ENCODE assay signal across 1 cellular context in the genomic region with DNA sequence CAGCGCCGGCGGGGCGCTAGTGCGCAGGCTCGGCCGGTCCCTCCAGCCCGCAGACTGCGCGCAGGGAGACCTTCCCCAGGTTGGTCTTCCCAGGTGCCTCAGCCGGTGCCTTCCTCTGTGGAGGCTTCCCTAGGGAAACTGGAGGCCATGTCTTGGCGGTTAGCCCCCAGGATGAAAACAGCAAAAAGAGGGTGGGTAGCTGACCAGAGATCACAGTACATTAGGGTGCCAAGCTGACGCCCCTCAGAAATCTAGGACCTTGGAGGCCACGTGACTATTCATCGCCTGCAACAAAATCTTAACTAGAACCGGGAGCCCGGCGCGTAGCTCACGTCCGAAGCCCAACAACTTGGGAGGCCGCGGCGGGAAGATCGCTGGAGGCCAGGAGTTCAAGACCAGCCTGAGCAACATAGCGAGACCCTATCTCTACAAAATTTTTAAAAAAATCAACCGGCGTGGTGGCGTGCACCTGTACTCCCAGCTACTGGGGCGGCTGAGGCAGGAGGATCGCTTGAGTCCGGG.
A peak's percentile ranks its signal among the peaks of the same experiment; 100 is the strongest.
TF ChIP-seq lines count a peak whose summit lies in the region.

No MANE protein-coding gene starts in this region.

TF ChIP-seq in K562, 482 proteins besides CTCF, POLR2A, EP300 and RAD21 (continued from another document):
- TF ChIP-seq SMARCC2 (IDR thresholded peaks at IDR 0.05; ENCODE audit: low read depth) (no peak), TEAD2 (tag; IDR thresholded peaks at IDR 0.05) (no peak), TFAM (CRISPR knock-in tag; conservative IDR thresholded peaks at IDR 0.05) (no peak), TOE1 (IDR thresholded peaks at IDR 0.05; ENCODE audit: borderline replicate concordance) (peak; percentile 73; the same call in 1 of the 2 replicates), TOE1 (CRISPR knock-in tag; IDR thresholded peaks at IDR 0.05; ENCODE audit: borderline replicate concordance, low read depth) (no peak), POLR2AphosphoS2 (IDR thresholded peaks at IDR 0.05; ENCODE audit: low read length) (0 out of 2 replicates have a peak, but pooled peaks have one; percentile 11), MXI1 (IDR thresholded peaks at IDR 0.05; ENCODE audit: low read depth, low read length) (no peak), HDAC1 (IDR thresholded peaks at IDR 0.05) (0 out of 4 replicates have a peak, but pooled peaks of 1 of the 2 experiments have one; percentile 4), CHD4 (IDR thresholded peaks at IDR 0.05; ENCODE audit: insufficient read depth, insufficient replicate concordance, low read depth, low read length, poor library complexity, severe bottlenecking) (no peak), PHTF2 (CRISPR knock-in tag; IDR thresholded peaks at IDR 0.05) (no peak), TAF15 (IDR thresholded peaks at IDR 0.05; ENCODE audit: low read depth, low read length) (no peak), TBP (optimal IDR thresholded peaks at IDR 0.05; ENCODE audit: low read depth, low read length) (no peak), SRF (CRISPR knock-in tag; IDR thresholded peaks at IDR 0.05) (no peak), CBX3 (IDR thresholded peaks at IDR 0.05; ENCODE audit: borderline replicate concordance in 1 of 2, low read length in 2 of 2) (0 out of 3 replicates have a peak, but pooled peaks of 1 of the 2 experiments have one; percentile 12), RBM22 (IDR thresholded peaks at IDR 0.05; ENCODE audit: low read depth, low read length, poor library complexity, severe bottlenecking) (no peak), ARID2 (IDR thresholded peaks at IDR 0.05) (no peak)
- TF ChIP-seq, protein P1, sequence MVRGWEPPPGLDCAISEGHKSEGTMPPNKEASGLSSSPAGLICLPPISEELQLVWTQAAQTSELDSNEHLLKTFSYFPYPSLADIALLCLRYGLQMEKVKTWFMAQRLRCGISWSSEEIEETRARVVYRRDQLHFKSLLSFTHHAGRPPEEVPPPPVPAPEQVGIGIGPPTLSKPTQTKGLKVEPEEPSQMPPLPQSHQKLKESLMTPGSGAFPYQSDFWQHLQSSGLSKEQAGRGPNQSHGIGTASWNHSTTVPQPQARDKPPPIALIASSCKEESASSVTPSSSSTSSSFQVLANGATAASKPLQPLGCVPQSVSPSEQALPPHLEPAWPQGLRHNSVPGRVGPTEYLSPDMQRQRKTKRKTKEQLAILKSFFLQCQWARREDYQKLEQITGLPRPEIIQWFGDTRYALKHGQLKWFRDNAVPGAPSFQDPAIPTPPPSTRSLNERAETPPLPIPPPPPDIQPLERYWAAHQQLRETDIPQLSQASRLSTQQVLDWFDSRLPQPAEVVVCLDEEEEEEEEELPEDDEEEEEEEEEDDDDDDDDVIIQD (CRISPR knock-in tag; IDR thresholded peaks at IDR 0.05): no peak
